13 cellular contexts compared by ENCODE assay signal in genomic region chr5:149414405-149415244, GRCh38. TPM values are rescaled to one million over a fixed set of nuclear protein-coding genes. Genes with fewer than 3 reads are reported as not detected.
DNase-seq lines count a peak whose midpoint lies in the region; ATAC-seq, FAIRE-seq and TF ChIP-seq lines count a peak whose summit lies in the region.
"Had no signal": no experiment of that assay in that cellular context is flagged by ENCODE, and none has a peak within 500 bp of the region (broad histone marks: within the 10 kb centered on the region; RNA-seq: fewer than 3 reads in every experiment).

No MANE protein-coding gene starts in this region.

- H3K9ac ChIP-seq in muscle layer of colon (ENCODE audit: low read length), result peak overlapping the region; percentile 98

- H3K36me3 ChIP-seq in muscle layer of colon (ENCODE audit: insufficient read depth, low read length), result peaks cover 97% of the 10 kb centered on the region
- no peaks in the 10 kb centered on the region for H3K36me3 ChIP-seq in upper lobe of left lung

- peak; percentile 17 for DNase-seq in SK-MEL-5 (ENCODE audit: low read depth, low spot score)
- peak; percentile 73 for DNase-seq in fibroblast of peridontal ligament (ENCODE audit: extremely low read depth)
- DNase-seq in upper lobe of left lung, result no peak
- DNase-seq in activated CD4-positive, alpha-beta T cell treated with anti-CD3 and anti-CD28 coated beads for 48 hours, result no peak
- no peak for DNase-seq in iPS-NIHi11 (ENCODE audit: low spot score)
- no peak for DNase-seq in GM19239 (ENCODE audit: insufficient read length, low spot score)
- DNase-seq: GOT3; NCI-H446; stimulated activated CD4-positive, alpha-beta T cell treated with anti-CD3 and anti-CD28 coated beads, Interleukin-4, amount 100 ng/mL, for 24 hours had no signal

- no peak for TF ChIP-seq CTCF in upper lobe of left lung (IDR thresholded peaks at IDR 0.05)

- in situ Hi-C loops in SK-MEL-5 (cut with HindIII; ENCODE audit: low pct_unique_long_range_greater_than_20kb, low sequenced_read_pairs), result no loop called here

- no peaks in the 10 kb centered on the region for H3K9me3 ChIP-seq in muscle layer of colon (ENCODE audit: low read length)
- no peaks in the 10 kb centered on the region for H3K9me3 ChIP-seq in upper lobe of left lung

- H3K4me3 ChIP-seq in muscle layer of colon (ENCODE audit: low read depth in 1 of 2, low read length in 2 of 2), result peak overlapping the region; percentile 83 to 98
- no peak overlapping the region for H3K4me3 ChIP-seq in upper lobe of left lung

- no peaks in the 10 kb centered on the region for H3K27me3 ChIP-seq in muscle layer of colon (ENCODE audit: control insufficient read depth in 1 of 2, insufficient read depth in 2 of 2, low read length in 2 of 2)
- no peaks in the 10 kb centered on the region for H3K27me3 ChIP-seq in upper lobe of left lung
- H3K27me3 ChIP-seq: dorsolateral prefrontal cortex had no signal

- peak in 1 of 2 donors; percentile 48 for ATAC-seq in upper lobe of left lung (ENCODE audit: low FRiP score in 2 of 2)
- no peak for ATAC-seq in GM21526 (IDR thresholded peaks at IDR 0.05; ENCODE audit: low FRiP score, unreplicated experiment)
- ATAC-seq: activated CD4-positive, CD25-positive, alpha-beta regulatory T cell treated with anti-CD3 and anti-CD28 coated beads, Interleukin-2, amount 50 U/mL, for 24 hours had no signal

- no peak for TF ChIP-seq EP300 in upper lobe of left lung (IDR thresholded peaks at IDR 0.05)

- H3K4me1 ChIP-seq in muscle layer of colon (ENCODE audit: insufficient read depth, low read length) (peaks cover 53% of the 10 kb centered on the region), upper lobe of left lung (peaks cover 21 to 32% (median 26%) of the 10 kb centered on the region in 4 donors)

- WGBS in upper lobe of left lung, 2 donors, result 69 to 82% methylated on average over 9 of the region's 9 CpGs

- no peak for FAIRE-seq in GM19239 (lab: Jason Lieb, UNC)

- TF ChIP-seq POLR2A in upper lobe of left lung (IDR thresholded peaks at IDR 0.05), result no peak

- H3K27ac ChIP-seq in muscle layer of colon (ENCODE audit: low read depth, low read length) (peak overlapping the region; percentile 99), upper lobe of left lung (peak overlapping the region; percentile 60 to 93 (median 76))

RNA-seq across cellular contexts. Expression of gene IL17B, which starts 35.5 kb away (rescaled TPM):
- not detected in 2 replicates for total RNA-seq in SK-MEL-5 (2014; rRNA removed; shearing (Covaris generic))
- 0.67 TPM in 1 of 2 replicates, not detected in the other for polyA plus RNA-seq in SK-MEL-5 (2015; cell fraction: cytosol; rRNA removed)
- polyA plus RNA-seq in SK-MEL-5 (2015; cell fraction: nucleus; rRNA removed), result not detected in 2 replicates
- 1 to 10 TPM in 1 of 6 donors, not detected in 5; 2.4 TPM for total RNA-seq in upper lobe of left lung

RNA-seq across cellular contexts. Expression of gene PCYOX1L, which starts 56.8 kb away (rescaled TPM):
- 2.9 TPM in 2 replicates for total RNA-seq in SK-MEL-5 (2014; rRNA removed; shearing (Covaris generic))
- polyA plus RNA-seq in SK-MEL-5 (2015; cell fraction: cytosol; rRNA removed), result 5.4 TPM in 2 replicates
- polyA plus RNA-seq in SK-MEL-5 (2015; cell fraction: nucleus; rRNA removed), result 10.5 and 12.0 TPM in 2 replicates
- 10 to 100 TPM in 1 of 6 donors, 1 to 10 TPM in 5; 3.2 to 10.1 (median 5.0) TPM for total RNA-seq in upper lobe of left lung

Comparison
In these comparisons a context has a peak if more than half of its experiments do, and no peak if none do; other contexts are left out.
1. DNase-seq: peak in SK-MEL-5 (single experiment) and fibroblast of peridontal ligament (single experiment); none in upper lobe of left lung (0 of 2), activated CD4-positive, alpha-beta T cell treated with anti-CD3 and anti-CD28 coated beads for 48 hours (single experiment), iPS-NIHi11 (single experiment) and GM19239 (single experiment).
2. H3K4me3 ChIP-seq: peak in muscle layer of colon (2 of 2); none in upper lobe of left lung (0 of 4).